31 cellular contexts compared by ENCODE assay signal in the genomic region with DNA sequence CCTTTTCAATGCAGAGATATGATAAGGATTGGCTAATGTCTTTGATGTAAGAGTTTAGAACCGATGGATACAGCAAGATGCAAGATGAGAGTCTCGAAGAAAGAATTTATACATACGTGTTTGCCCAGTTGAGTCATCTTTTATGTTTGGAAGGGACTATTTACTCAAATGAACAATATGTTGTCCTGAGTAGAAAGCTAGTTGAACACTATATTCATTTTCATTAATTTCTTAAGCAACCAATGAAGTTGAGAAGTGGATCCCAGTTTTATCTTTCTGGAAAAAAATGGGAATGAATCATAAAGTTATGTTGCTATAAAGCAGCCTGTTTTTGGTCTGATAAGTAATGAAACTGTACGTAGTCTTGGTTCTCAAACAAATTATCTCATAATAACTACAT.
"Had no signal": no experiment of that assay in that cellular context is flagged by ENCODE, and none has a peak within 500 bp of the region (broad histone marks: within the 10 kb centered on the region; RNA-seq: fewer than 3 reads in every experiment).

No MANE protein-coding gene starts in this region.

- DNase-seq: activated B cell treated with CpG ODN at 0.5 μM for 24 hours; activated CD4-positive, alpha-beta memory T cell treated with anti-CD3 and anti-CD28 coated beads for 36 hours; activated CD4-positive, alpha-beta T cell treated with anti-CD3 and anti-CD28 coated beads for 4 hours; activated CD4-positive, alpha-beta T cell treated with anti-CD3 and anti-CD28 coated beads, Interleukin-2, amount 10 ng/mL, durations not matched to agents 24 days and 14 days; activated CD4-positive, alpha-beta T cell treated with anti-CD3 and anti-CD28 coated beads, Interleukin-2, amount 50 U/mL, for 1 hour; activated CD4-positive, alpha-beta T cell treated with anti-CD3 and anti-CD28 coated beads, Interleukin-2, amount 50 U/mL, for 4 hours; activated CD4-positive, CD25-positive, alpha-beta regulatory T cell treated with anti-CD3 and anti-CD28 coated beads, Interleukin-2, amount 50 U/mL, for 72 hours; activated CD8-positive, alpha-beta memory T cell treated with anti-CD3 and anti-CD28 coated beads, Interleukin-2, amount 50 U/mL, for 4 hours; activated CD8-positive, alpha-beta T cell treated with anti-CD3 and anti-CD28 coated beads for 36 hours; activated effector memory CD4-positive, alpha-beta T cell treated with anti-CD3 and anti-CD28 coated beads, Interleukin-2, amount 50 U/mL, for 16 hours; activated gamma-delta T cell treated with Interleukin-2 at 50 U/mL for 16 hours; activated naive CD4-positive, alpha-beta T cell; activated naive CD4-positive, alpha-beta T cell treated with anti-CD3 and anti-CD28 coated beads for 36 hours; activated naive CD4-positive, alpha-beta T cell treated with anti-CD3 and anti-CD28 coated beads, Interleukin-2, amount 50 U/mL, for 16 hours; activated naive CD8-positive, alpha-beta T cell treated with anti-CD3 and anti-CD28 coated beads for 36 hours; activated T-cell treated with anti-CD3 and anti-CD28 coated beads for 4 hours; activated T-cell treated with anti-CD3 and anti-CD28 coated beads, Interleukin-2, amount 50 U/mL, for 1 hour; activated T-cell treated with anti-CD3 and anti-CD28 coated beads, Interleukin-2, amount 50 U/mL, for 4 hours; activated T-cell treated with anti-CD3 and anti-CD28 coated beads, Interleukin-2, amount 50 U/mL, for 72 hours; adrenal gland; amygdala; anterior cingulate cortex; caudate nucleus; cerebellar nuclear complex; T-helper 2 cell; T-helper 9 cell had no signal

- H3K4me3 ChIP-seq: adrenal gland, ascending aorta, cardiac muscle cell had no signal

- H3K27ac ChIP-seq: adrenal gland, ascending aorta, cardiac muscle cell, VCaP had no signal

- FAIRE-seq: bronchial epithelial cell, TTC549 had no signal

- H3K4me1 ChIP-seq: adrenal gland, ascending aorta had no signal

- H3K36me3 ChIP-seq: adrenal gland, ascending aorta, cardiac muscle cell had no signal

- H3K9me3 ChIP-seq: adrenal gland, ascending aorta had no signal
